15 cellular contexts compared by ENCODE assay signal in genomic region chr22:30985561-30986208, GRCh38.
"Had no signal": no experiment of that assay in that cellular context is flagged by ENCODE, and none has a peak within 500 bp of the region (broad histone marks: within the 10 kb centered on the region; RNA-seq: fewer than 3 reads in every experiment).

No MANE protein-coding gene starts in this region.

- H3K4me1 ChIP-seq: pancreas, upper lobe of right lung had no signal

- ATAC-seq: activated naive CD4-positive, alpha-beta T cell treated with anti-CD3 and anti-CD28 coated beads, Interleukin-2, amount 50 U/mL, for 72 hours; activated T-cell treated with anti-CD3 and anti-CD28 coated beads, Interleukin-2, amount 50 U/mL, for 72 hours; left lobe of liver; mucosa of descending colon; naive thymus-derived CD4-positive, alpha-beta T cell; upper lobe of right lung had no signal

- H3K4me3 ChIP-seq: cardiac muscle cell, dorsolateral prefrontal cortex, mucosa of descending colon, pancreas, thoracic aorta, upper lobe of right lung had no signal

- H3K36me3 ChIP-seq: cardiac muscle cell, pancreas, thoracic aorta, upper lobe of right lung had no signal

- H3K27me3 ChIP-seq: cardiac muscle cell, dorsolateral prefrontal cortex, pancreas, upper lobe of right lung had no signal

- H3K27ac ChIP-seq: cardiac muscle cell, dorsolateral prefrontal cortex, pancreas, thoracic aorta, upper lobe of right lung had no signal

- H3K9me3 ChIP-seq: mucosa of descending colon, pancreas, upper lobe of right lung had no signal

- DNase-seq: activated CD4-positive, alpha-beta T cell treated with anti-CD3 and anti-CD28 coated beads, Interleukin-2, amount 10 ng/mL, durations not matched to agents 7 days and 5 days; activated CD8-positive, alpha-beta memory T cell treated with anti-CD3 and anti-CD28 coated beads, Interleukin-2, amount 50 U/mL, for 48 hours; activated gamma-delta T cell; activated T-cell treated with anti-CD3 and anti-CD28 coated beads, Interleukin-2, amount 50 U/mL, for 72 hours; dorsolateral prefrontal cortex; islet precursor cell; mucosa of descending colon; naive thymus-derived CD4-positive, alpha-beta T cell; pancreas; stimulated activated CD4-positive, alpha-beta T cell treated with anti-CD3 and anti-CD28 coated beads, Interleukin-1b, Interleukin-23, amount 100 ng/mL, for 48 hours; upper lobe of right lung had no signal
